In the genomic region with DNA sequence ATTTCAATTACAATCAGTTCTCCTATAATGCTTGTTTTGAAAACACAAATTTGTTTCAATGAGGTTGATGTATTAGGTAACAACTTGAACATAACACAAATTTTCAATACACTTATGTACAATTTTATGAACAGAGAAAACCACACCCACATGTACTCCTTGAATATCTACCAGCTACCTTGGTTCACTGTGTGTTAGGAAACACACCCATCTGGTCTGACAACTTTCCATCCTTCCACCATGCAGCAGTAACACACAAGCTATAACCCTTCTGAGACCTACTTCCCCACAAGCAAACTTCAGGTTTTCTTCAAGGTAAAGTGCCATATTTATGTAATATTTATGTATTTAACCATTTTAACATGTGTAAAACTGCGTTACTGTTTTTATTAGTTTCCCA, we compare ENCODE assay signal across 14 cellular contexts. TPM values are rescaled to one million over a fixed set of nuclear protein-coding genes. Genes with fewer than 3 reads are reported as not detected.
DNase-seq lines count a peak whose midpoint lies in the region; ATAC-seq and TF ChIP-seq lines count a peak whose summit lies in the region.
"Had no signal": no experiment of that assay in that cellular context is flagged by ENCODE, and none has a peak within 500 bp of the region (broad histone marks: within the 10 kb centered on the region; RNA-seq: fewer than 3 reads in every experiment).

No MANE protein-coding gene starts in this region.

- ATAC-seq in left colon (peak; percentile 82), HG02885 (IDR thresholded peaks at IDR 0.05; ENCODE audit: poor library complexity, unreplicated experiment) (no peak), HG02852 (IDR thresholded peaks at IDR 0.05; ENCODE audit: unreplicated experiment) (no peak)
- ATAC-seq: HCT116 had no signal

- H3K27ac Mint-ChIP-seq in Calu3 (ENCODE audit: unreplicated experiment): peak overlapping the region; percentile 61
- H3K27ac Mint-ChIP-seq: CD4-positive, CD25-positive, alpha-beta regulatory T cell had no signal

- no peaks in the 10 kb centered on the region for H3K27me3 Mint-ChIP-seq in Calu3 (ENCODE audit: unreplicated experiment)
- H3K27me3 Mint-ChIP-seq: CD4-positive, CD25-positive, alpha-beta regulatory T cell had no signal

- intact Hi-C loops in Calu3 (cut with micrococcal nuclease; ENCODE audit: unreplicated experiment): no loop called here
- intact Hi-C loops in left colon (cut with DNase I, micrococcal nuclease): no loop called here

- BruUV-seq in Calu3 (replicated peaks; lab: Mats Ljungman, UMichigan): no TSS peak

- no peak for TF ChIP-seq CTCF in Calu3 (IDR thresholded peaks at IDR 0.05; ENCODE audit: unreplicated experiment)
- no peak for TF ChIP-seq CTCF in epithelial cell of esophagus (IDR thresholded peaks at IDR 0.05; ENCODE audit: insufficient read depth, low read depth, low read length, missing control alignments)

- H3K9me3 Mint-ChIP-seq in Calu3 (ENCODE audit: low read depth, unreplicated experiment): no peaks in the 10 kb centered on the region
- H3K9me3 Mint-ChIP-seq: CD4-positive, CD25-positive, alpha-beta regulatory T cell had no signal

- H3K36me3 Mint-ChIP-seq in Calu3 (ENCODE audit: insufficient read depth, unreplicated experiment): peaks cover 6% of the 10 kb centered on the region

- DNase-seq in Calu3 (peak; percentile 37), HT-29 (ENCODE audit: low spot score) (peak; percentile 7), epithelial cell of esophagus (ENCODE audit: low read depth) (peak; percentile 63), left colon (no peak), NCI-H510A (lab: John Stamatoyannopoulos, UW) (no peak), NCI-H446 (lab: John Stamatoyannopoulos, UW) (no peak)
- DNase-seq: ACHN; CD4-positive, CD25-positive, alpha-beta regulatory T cell; DMS153; IMR-90 had no signal

- H3K4me3 ChIP-seq in epithelial cell of esophagus (ENCODE audit: low read length): no peak overlapping the region
- H3K4me3 ChIP-seq: BLaER1 treated with 17β-estradiol and CSF1 and Interleukin-3, amounts not matched to agents 10 nM and 100 nM had no signal

- H3K4me1 Mint-ChIP-seq in Calu3 (ENCODE audit: low read depth, unreplicated experiment): peaks cover 11% of the 10 kb centered on the region

- CTCF ChIA-PET in Calu3 (lab: Charles Lee): no interaction called here

- H3K4me3 Mint-ChIP-seq in Calu3 (ENCODE audit: low read depth, unreplicated experiment): no peak overlapping the region
- H3K4me3 Mint-ChIP-seq: CD4-positive, CD25-positive, alpha-beta regulatory T cell had no signal

RNA-seq across cellular contexts. Expression of a gene that starts 36.4 kb away (rescaled TPM):
- total RNA-seq in Calu3 (2022) (108 and 121 TPM in 2 replicates), left colon (10 to 100 TPM; 78.1 to 79.2 TPM)
- total RNA-seq in HT-29 (2014; rRNA removed; shearing (Covaris generic)): 79.2 and 82.4 TPM in 2 replicates

Comparison
In these comparisons a context has a peak if more than half of its experiments do, and no peak if none do; other contexts are left out.
1. DNase-seq: peak in Calu3 (single experiment), HT-29 (single experiment) and epithelial cell of esophagus (single experiment); none in left colon (0 of 2), NCI-H510A (single experiment) and NCI-H446 (0 of 2).